ENCODE assay signal across 8 cellular contexts in the genomic region with DNA sequence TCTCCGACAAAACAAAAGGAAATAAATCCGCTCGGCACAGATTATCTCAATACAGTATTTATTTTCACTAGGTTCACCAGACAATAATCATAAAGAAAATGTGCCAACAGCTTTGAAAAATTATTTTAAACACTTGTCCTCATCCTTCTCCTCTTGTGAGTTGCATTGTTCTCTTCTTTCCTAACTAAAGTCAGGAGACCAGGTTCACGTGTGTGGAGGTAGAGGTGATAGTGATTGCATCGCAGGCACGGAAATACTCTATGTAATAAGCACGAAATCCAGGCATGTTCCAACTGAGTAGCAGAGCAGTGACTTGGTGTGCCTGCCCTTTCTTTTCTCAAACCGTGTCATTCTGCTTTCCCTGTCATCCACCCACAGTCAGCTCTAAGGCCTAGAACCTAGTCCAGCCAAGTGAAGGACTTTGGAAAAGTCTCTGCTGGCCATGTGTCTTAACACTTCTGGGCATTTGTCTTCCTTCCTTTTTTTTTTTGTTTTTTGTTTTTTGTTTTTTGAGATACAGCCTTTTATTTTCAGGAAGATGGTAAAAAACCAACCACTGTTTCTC. TPM values are rescaled to one million over a fixed set of nuclear protein-coding genes. Genes with fewer than 3 reads are reported as not detected.
DNase-seq lines count a peak whose midpoint lies in the region; ATAC-seq, FAIRE-seq and TF ChIP-seq lines count a peak whose summit lies in the region.

No MANE protein-coding gene starts in this region.

- intact Hi-C loops in kidney (cut with DNase I) = no loop called here

- peaks cover 42% of the 10 kb centered on the region for H3K4me1 Mint-ChIP-seq in activated naive CD4-positive, alpha-beta T cell treated with anti-CD3 and anti-CD28 coated beads, Interleukin-2, amount 10 ng/mL, durations not matched to agents 7 days and 5 days
- peaks cover 50 to 55% (median 54%) of the 10 kb centered on the region in 3 donors for H3K4me1 Mint-ChIP-seq in T-cell

- no peak for ATAC-seq in T-cell (replicated peaks in 1 of 4)
- no peak for ATAC-seq in GM18520 (IDR thresholded peaks at IDR 0.05; ENCODE audit: unreplicated experiment)

- H3K27me3 ChIP-seq in subcutaneous abdominal adipose tissue (ENCODE audit: control insufficient read depth in 5 of 5, insufficient read depth in 4 of 5, low read length in 5 of 5) = no peaks in the 10 kb centered on the region

- H3K27me3 Mint-ChIP-seq in activated naive CD4-positive, alpha-beta T cell treated with anti-CD3 and anti-CD28 coated beads, Interleukin-2, amount 10 ng/mL, durations not matched to agents 7 days and 5 days = peaks cover 4% of the 10 kb centered on the region
- peaks cover 1 to 12% of the 10 kb centered on the region in 2 donors for H3K27me3 Mint-ChIP-seq in T-cell

- no peak for FAIRE-seq in kidney (lab: Jason Lieb, UNC)

- no peak for TF ChIP-seq CTCF in kidney (IDR thresholded peaks at IDR 0.05; ENCODE audit: borderline replicate concordance, extremely low read depth, insufficient read depth)

- H3K9ac ChIP-seq in kidney (ENCODE audit: low read length in 2 of 2) (no peak overlapping the region), subcutaneous abdominal adipose tissue (ENCODE audit: low read length in 5 of 5) (no peak overlapping the region)

- peak overlapping the region; percentile 2 for H3K27ac Mint-ChIP-seq in activated naive CD4-positive, alpha-beta T cell treated with anti-CD3 and anti-CD28 coated beads, Interleukin-2, amount 10 ng/mL, durations not matched to agents 7 days and 5 days
- peak overlapping the region; percentile 78 to 84 for H3K27ac Mint-ChIP-seq in T-cell

- H3K4me1 ChIP-seq in kidney (ENCODE audit: control insufficient read depth in 1 of 2, insufficient read depth in 1 of 2, low read depth in 1 of 2, low read length in 2 of 2) (peaks cover 17 to 18% of the 10 kb centered on the region in 2 donors), subcutaneous abdominal adipose tissue (ENCODE audit: control insufficient read depth in 5 of 5, insufficient read depth in 5 of 5, low read length in 5 of 5) (peaks cover 14 to 68% (median 64%) of the 10 kb centered on the region in 5 donors)

- POLR2A ChIA-PET in T-cell (lab: Charles Lee) = interaction anchor here in 1 of 2 donors (1.4 kb wide), 1 partner anchor 316 kb away, joined by 7 read pairs; no protein-coding TSS in a partner anchor

- H3K9me3 ChIP-seq in kidney (ENCODE audit: control insufficient read depth in 1 of 2, low read length in 2 of 2) (no peaks in the 10 kb centered on the region), subcutaneous abdominal adipose tissue (ENCODE audit: control insufficient read depth in 5 of 5, low read length in 5 of 5) (no peaks in the 10 kb centered on the region)

- H3K36me3 ChIP-seq in kidney (ENCODE audit: control insufficient read depth in 1 of 2, insufficient read depth in 2 of 2, low read length in 2 of 2) (no peaks in the 10 kb centered on the region), subcutaneous abdominal adipose tissue (ENCODE audit: control insufficient read depth in 5 of 5, insufficient read depth in 5 of 5, low read length in 5 of 5) (peaks cover 0 to 4% (median 0%) of the 10 kb centered on the region in 5 donors)

- H3K27ac ChIP-seq in kidney (ENCODE audit: low read depth in 2 of 2, low read length in 2 of 2) (no peak overlapping the region), subcutaneous abdominal adipose tissue (ENCODE audit: low read depth, low read length) (peak overlapping the region; percentile 47)

- H3K4me3 Mint-ChIP-seq in activated naive CD4-positive, alpha-beta T cell treated with anti-CD3 and anti-CD28 coated beads, Interleukin-2, amount 10 ng/mL, durations not matched to agents 7 days and 5 days = no peak overlapping the region
- H3K4me3 Mint-ChIP-seq in T-cell = peak overlapping the region; percentile 24 to 93 (median 84)

- CTCF ChIA-PET in activated naive CD4-positive, alpha-beta T cell treated with anti-CD3 and anti-CD28 coated beads, Interleukin-2, amount 10 ng/mL, durations not matched to agents 7 days and 5 days (lab: Charles Lee) = no interaction called here
- CTCF ChIA-PET in T-cell (lab: Charles Lee) = interaction anchor here in 1 of 2 donors (0.7 kb wide), 1 partner anchor 323 kb away, joined by 3 read pairs; no protein-coding TSS in a partner anchor

- H3K4me3 ChIP-seq in kidney (ENCODE audit: low read length in 2 of 2) (peak overlapping the region; percentile 45 to 98), subcutaneous abdominal adipose tissue (ENCODE audit: low read depth in 1 of 5, low read length in 5 of 5) (peak overlapping the region in 2 of 5 donors; percentile 15 to 40)

- no peak for DNase-seq in activated naive CD4-positive, alpha-beta T cell treated with anti-CD3 and anti-CD28 coated beads, Interleukin-2, amount 10 ng/mL, durations not matched to agents 7 days and 5 days
- DNase-seq in activated naive CD4-positive, alpha-beta T cell treated with anti-CD3 and anti-CD28 coated beads, Interleukin-2, amount 50 U/mL, for 16 hours = no peak
- no peak for DNase-seq in T-cell
- DNase-seq in kidney = no peak
- no peak for DNase-seq in NOMO-1 treated with DMSO at 0.1 percent for 48 hours (lab: John Stamatoyannopoulos, UW; ENCODE audit: unreplicated experiment)
- DNase-seq in NCI-H510A (lab: John Stamatoyannopoulos, UW) = no peak

- peaks cover 5% of the 10 kb centered on the region for H3K36me3 Mint-ChIP-seq in activated naive CD4-positive, alpha-beta T cell treated with anti-CD3 and anti-CD28 coated beads, Interleukin-2, amount 10 ng/mL, durations not matched to agents 7 days and 5 days
- no peaks in the 10 kb centered on the region for H3K36me3 Mint-ChIP-seq in T-cell

- peaks cover 5% of the 10 kb centered on the region for H3K9me3 Mint-ChIP-seq in activated naive CD4-positive, alpha-beta T cell treated with anti-CD3 and anti-CD28 coated beads, Interleukin-2, amount 10 ng/mL, durations not matched to agents 7 days and 5 days
- H3K9me3 Mint-ChIP-seq in T-cell = peaks cover 0 to 4% (median 0%) of the 10 kb centered on the region in 3 donors

RNA-seq across cellular contexts. Expression of a gene that starts 0.9 kb away (rescaled TPM):
- 10 to 100 TPM; 44.2 to 55.2 (median 52.7) TPM for total RNA-seq in T-cell
- total RNA-seq in kidney = 115 TPM
- 18.9 TPM for polyA plus RNA-seq in kidney (ENCODE audit: insufficient read depth, low read depth, low replicate concordance)
